8 cellular contexts compared by ENCODE assay signal in genomic region chr20:2103454-2104153, GRCh38. TPM values are rescaled to one million over a fixed set of nuclear protein-coding genes. Genes with fewer than 3 reads are reported as not detected.
A peak's percentile ranks its signal among the peaks of the same experiment; 100 is the strongest.
DNase-seq lines count a peak whose midpoint lies in the region; ATAC-seq, FAIRE-seq and TF ChIP-seq lines count a peak whose summit lies in the region.

No MANE protein-coding gene starts in this region.

- no peaks in the 10 kb centered on the region for H3K9me3 ChIP-seq in SK-N-SH
- no peaks in the 10 kb centered on the region for H3K9me3 ChIP-seq in iPS-18a (ENCODE audit: control insufficient read depth, low read depth, low read length)
- no peaks in the 10 kb centered on the region for H3K9me3 ChIP-seq in subcutaneous abdominal adipose tissue (ENCODE audit: control insufficient read depth in 5 of 5, low read length in 5 of 5)

- peaks cover 28% of the 10 kb centered on the region for H3K36me3 Mint-ChIP-seq in activated CD4-positive, alpha-beta memory T cell treated with anti-CD3 and anti-CD28 coated beads, Interleukin-2, amount 10 ng/mL, durations not matched to agents 7 days and 5 days (ENCODE audit: low read depth)

- H3K27ac Mint-ChIP-seq in activated CD4-positive, alpha-beta memory T cell treated with anti-CD3 and anti-CD28 coated beads, Interleukin-2, amount 10 ng/mL, durations not matched to agents 7 days and 5 days: peak overlapping the region; percentile 81

- no peak overlapping the region for H2AFZ ChIP-seq in SK-N-SH (ENCODE audit: low read depth)

- POLR2A ChIA-PET in SK-N-SH (lab: Yijun Ruan, JAX): interaction anchor here (1.3 to 2.0 kb wide), 2 partner anchors 48 to 327 kb away, joined by 4 to 5 read pairs; no protein-coding TSS in a partner anchor
- POLR2A ChIA-PET in activated CD4-positive, alpha-beta memory T cell treated with anti-CD3 and anti-CD28 coated beads, Interleukin-2, amount 10 ng/mL, durations not matched to agents 7 days and 5 days (lab: Charles Lee): interaction anchor here (0.8 to 4.3 kb wide), 17 partner anchors 10 to 712 kb away, joined by 3 to 37 read pairs (median 4); partner anchors contain the start of genes NOP56 and SNRPB

- H3F3A ChIP-seq in SK-N-SH (replicated peaks; ENCODE audit: insufficient read depth): peaks cover 4% of the 10 kb centered on the region

- DNase-seq in SK-N-SH (peak; percentile 44), HTR-8/SVneo (ENCODE audit: insufficient read length, low spot score) (no peak), mucosa of gallbladder (ENCODE audit: low spot score) (no peak)
- DNase-seq in activated CD4-positive, alpha-beta memory T cell treated with anti-CD3 and anti-CD28 coated beads, Interleukin-2, amount 10 ng/mL, durations not matched to agents 7 days and 5 days: no peak
- DNase-seq in stimulated activated CD8-positive, alpha-beta memory T cell treated with anti-CD3 and anti-CD28 coated beads, Interleukin-4, amount 100 ng/mL, for 48 hours: no peak

- H3K9ac ChIP-seq in SK-N-SH: peak overlapping the region; percentile 99
- H3K9ac ChIP-seq in iPS-18a (ENCODE audit: low read length): peak overlapping the region; percentile 95
- H3K9ac ChIP-seq in subcutaneous abdominal adipose tissue (ENCODE audit: low read length in 5 of 5): peak overlapping the region; percentile 93 to 100 (median 99)

- H3K4me1 ChIP-seq in SK-N-SH (ENCODE audit: control insufficient read depth in 1 of 2, insufficient read depth in 2 of 2, low read depth in 1 of 2, low read length in 1 of 2) (peaks cover 11 to 19% of the 10 kb centered on the region in 2 experiments; a peak in 3 of 4 replicates), iPS-18a (ENCODE audit: control insufficient read depth, low read depth, low read length) (peaks cover 24% of the 10 kb centered on the region), subcutaneous abdominal adipose tissue (ENCODE audit: control insufficient read depth in 5 of 5, insufficient read depth in 5 of 5, low read length in 5 of 5) (peaks cover 2 to 58% (median 42%) of the 10 kb centered on the region in 5 donors)

- CTCF ChIA-PET in SK-N-SH (lab: Yijun Ruan, JAX): interaction anchor here (0.7 to 3.0 kb wide), 9 partner anchors 8 to 327 kb away, joined by 3 to 19 read pairs (median 4); no protein-coding TSS in a partner anchor
- CTCF ChIA-PET in activated CD4-positive, alpha-beta memory T cell treated with anti-CD3 and anti-CD28 coated beads, Interleukin-2, amount 10 ng/mL, durations not matched to agents 7 days and 5 days (lab: Charles Lee): interaction anchor here (1.2 to 2.6 kb wide), 3 partner anchors 10 to 139 kb away, joined by 3 to 17 read pairs (median 4); no protein-coding TSS in a partner anchor

- no peak for FAIRE-seq in HTR-8/SVneo (lab: Jason Lieb, UNC)

- no peak for ATAC-seq in SK-N-SH treated with all-trans-retinoic acid at 6 μM for 48 hours

- peaks cover 64% of the 10 kb centered on the region for H3K79me2 ChIP-seq in SK-N-SH (ENCODE audit: insufficient read depth)

- peak overlapping the region; percentile 95 for H3K4me2 ChIP-seq in SK-N-SH

- TF ChIP-seq CTCF in SK-N-SH (IDR thresholded peaks at IDR 0.05): no peak

- peaks cover 13 to 27% of the 10 kb centered on the region in 2 experiments for H3K36me3 ChIP-seq in SK-N-SH (replicated peaks in 1 of 2; ENCODE audit: control insufficient read depth in 1 of 2, insufficient read depth in 2 of 2, low read length in 1 of 2)
- H3K36me3 ChIP-seq in iPS-18a (ENCODE audit: control insufficient read depth, low read depth, low read length): peaks cover 27% of the 10 kb centered on the region
- peaks cover 3 to 18% (median 8%) of the 10 kb centered on the region in 5 donors for H3K36me3 ChIP-seq in subcutaneous abdominal adipose tissue (ENCODE audit: control insufficient read depth in 5 of 5, insufficient read depth in 5 of 5, low read length in 5 of 5)

- no peaks in the 10 kb centered on the region for H3K27me3 Mint-ChIP-seq in activated CD4-positive, alpha-beta memory T cell treated with anti-CD3 and anti-CD28 coated beads, Interleukin-2, amount 10 ng/mL, durations not matched to agents 7 days and 5 days

- no peaks in the 10 kb centered on the region for H3K9me3 Mint-ChIP-seq in activated CD4-positive, alpha-beta memory T cell treated with anti-CD3 and anti-CD28 coated beads, Interleukin-2, amount 10 ng/mL, durations not matched to agents 7 days and 5 days

- H3K27ac ChIP-seq in SK-N-SH (ENCODE audit: low read depth in 2 of 2, low read length in 1 of 2) (peak overlapping the region; percentile 99 to 100; a peak in 2 of 4 replicates), iPS-18a (ENCODE audit: low read length) (no peak overlapping the region), subcutaneous abdominal adipose tissue (ENCODE audit: low read depth, low read length) (peak overlapping the region; percentile 99)

- WGBS in SK-N-SH (ENCODE audit: low lambda C conversion rate): 14% methylated on average over 13 of the region's 13 CpGs

- no peak for TF ChIP-seq EP300 in SK-N-SH (IDR thresholded peaks at IDR 0.05; ENCODE audit: borderline replicate concordance in 1 of 2, low read depth in 1 of 2, low read length in 1 of 2)

- no peak for TF ChIP-seq RAD21 in SK-N-SH (IDR thresholded peaks at IDR 0.05; ENCODE audit: low read length)

- H3K4me3 Mint-ChIP-seq in activated CD4-positive, alpha-beta memory T cell treated with anti-CD3 and anti-CD28 coated beads, Interleukin-2, amount 10 ng/mL, durations not matched to agents 7 days and 5 days: peak overlapping the region; percentile 93

- H3K27me3 ChIP-seq in SK-N-SH (ENCODE audit: insufficient read depth) (no peaks in the 10 kb centered on the region), iPS-18a (ENCODE audit: control insufficient read depth, insufficient read depth, low read length) (no peaks in the 10 kb centered on the region), subcutaneous abdominal adipose tissue (ENCODE audit: control insufficient read depth in 5 of 5, insufficient read depth in 4 of 5, low read length in 5 of 5) (no peaks in the 10 kb centered on the region)

- H3K9me2 ChIP-seq in SK-N-SH: no peaks in the 10 kb centered on the region

- H3K4me3 ChIP-seq in SK-N-SH (ENCODE audit: low read depth in 2 of 2, low read length in 1 of 2) (peak overlapping the region; percentile 87 to 91), iPS-18a (ENCODE audit: low read length) (peak overlapping the region; percentile 88), subcutaneous abdominal adipose tissue (ENCODE audit: low read depth in 1 of 5, low read length in 5 of 5) (peak overlapping the region; percentile 96 to 99 (median 98))

- H4K20me1 ChIP-seq in SK-N-SH (ENCODE audit: insufficient read depth): peaks cover 32% of the 10 kb centered on the region

- peaks cover 53% of the 10 kb centered on the region for H3K4me1 Mint-ChIP-seq in activated CD4-positive, alpha-beta memory T cell treated with anti-CD3 and anti-CD28 coated beads, Interleukin-2, amount 10 ng/mL, durations not matched to agents 7 days and 5 days

TF ChIP-seq in SK-N-SH, 30 proteins besides CTCF, POLR2A, EP300 and RAD21 (continues in another document):
- TF ChIP-seq SIN3A (IDR thresholded peaks at IDR 0.05; ENCODE audit: borderline replicate concordance, low read depth, low read length) (no peak), NFIC (IDR thresholded peaks at IDR 0.05; ENCODE audit: borderline replicate concordance) (no peak), GATA2 (CRISPR knock-in tag; IDR thresholded peaks at IDR 0.05) (no peak), MEF2A (IDR thresholded peaks at IDR 0.05; ENCODE audit: borderline replicate concordance, low read depth) (no peak), FOXM1 (IDR thresholded peaks at IDR 0.05; ENCODE audit: low read depth) (no peak), TEAD4 (IDR thresholded peaks at IDR 0.05; ENCODE audit: borderline replicate concordance, insufficient read depth) (no peak)

TF ChIP-seq in SK-N-SH treated with all-trans-retinoic acid at 6 μM for 48 hours, 23 proteins besides CTCF, POLR2A, EP300 and RAD21 (continues in another document):
- TF ChIP-seq CSRNP3 (CRISPR knock-in tag; IDR thresholded peaks at IDR 0.05): no peak
- TF ChIP-seq ARNTL (CRISPR knock-in tag; IDR thresholded peaks at IDR 0.05; ENCODE audit: borderline replicate concordance, low read depth): no peak
- no peak for TF ChIP-seq TSHZ2 (CRISPR knock-in tag; IDR thresholded peaks at IDR 0.05)

RNA-seq across cellular contexts. Expression of gene STK35, which starts 2.0 kb away (rescaled TPM):
- polyA plus RNA-seq in SK-N-SH (2012; rRNA removed): 6.7 and 7.5 TPM in 2 replicates
- polyA plus RNA-seq in SK-N-SH (2012; cell fraction: cytosol; rRNA removed): 3.9 and 5.2 TPM in 2 replicates
- polyA plus RNA-seq in SK-N-SH (2012; cell fraction: nucleus; rRNA removed): 16.3 and 16.5 TPM in 2 replicates
- total RNA-seq in activated CD4-positive, alpha-beta memory T cell treated with anti-CD3 and anti-CD28 coated beads, Interleukin-2, amount 10 ng/mL, durations not matched to agents 7 days and 5 days: 10 to 100 TPM; 18.5 to 18.9 TPM
- 21.0 TPM for total RNA-seq in mucosa of gallbladder
